Comparison of ENCODE assay signal across 1 cellular context in the genomic region with DNA sequence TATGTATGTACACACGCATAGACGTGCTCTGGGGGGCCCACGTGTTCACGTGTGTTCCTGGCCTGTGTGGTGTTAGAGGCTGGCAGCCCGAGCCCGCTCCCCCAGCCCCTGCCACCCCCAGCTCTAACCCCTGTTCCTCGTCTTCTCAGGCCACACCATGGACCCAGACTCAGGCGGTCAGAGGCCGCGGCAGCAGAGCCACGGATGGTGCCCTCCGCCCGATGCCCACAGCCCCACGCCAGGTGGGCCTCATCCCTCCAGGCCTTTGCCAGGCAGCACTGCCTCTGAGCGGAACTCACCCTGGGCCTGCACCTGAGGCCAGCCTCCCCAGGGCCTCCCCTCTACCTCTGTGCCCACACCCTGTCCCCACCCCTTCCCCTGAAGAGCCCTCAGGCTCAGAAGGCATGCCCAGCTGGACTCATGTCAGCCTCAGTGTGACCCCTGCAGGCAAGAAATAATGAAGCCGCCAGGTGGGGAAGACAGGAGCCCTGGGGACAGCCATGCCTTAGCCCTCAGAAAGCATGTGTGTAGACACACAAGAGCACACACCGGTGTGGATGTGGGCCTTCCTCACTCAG.
TF ChIP-seq lines count a peak whose summit lies in the region.

No MANE protein-coding gene starts in this region.

TF ChIP-seq in Ishikawa, 13 proteins besides CTCF, POLR2A, EP300 and RAD21 (continued from another document):
- TF ChIP-seq, protein P1, sequence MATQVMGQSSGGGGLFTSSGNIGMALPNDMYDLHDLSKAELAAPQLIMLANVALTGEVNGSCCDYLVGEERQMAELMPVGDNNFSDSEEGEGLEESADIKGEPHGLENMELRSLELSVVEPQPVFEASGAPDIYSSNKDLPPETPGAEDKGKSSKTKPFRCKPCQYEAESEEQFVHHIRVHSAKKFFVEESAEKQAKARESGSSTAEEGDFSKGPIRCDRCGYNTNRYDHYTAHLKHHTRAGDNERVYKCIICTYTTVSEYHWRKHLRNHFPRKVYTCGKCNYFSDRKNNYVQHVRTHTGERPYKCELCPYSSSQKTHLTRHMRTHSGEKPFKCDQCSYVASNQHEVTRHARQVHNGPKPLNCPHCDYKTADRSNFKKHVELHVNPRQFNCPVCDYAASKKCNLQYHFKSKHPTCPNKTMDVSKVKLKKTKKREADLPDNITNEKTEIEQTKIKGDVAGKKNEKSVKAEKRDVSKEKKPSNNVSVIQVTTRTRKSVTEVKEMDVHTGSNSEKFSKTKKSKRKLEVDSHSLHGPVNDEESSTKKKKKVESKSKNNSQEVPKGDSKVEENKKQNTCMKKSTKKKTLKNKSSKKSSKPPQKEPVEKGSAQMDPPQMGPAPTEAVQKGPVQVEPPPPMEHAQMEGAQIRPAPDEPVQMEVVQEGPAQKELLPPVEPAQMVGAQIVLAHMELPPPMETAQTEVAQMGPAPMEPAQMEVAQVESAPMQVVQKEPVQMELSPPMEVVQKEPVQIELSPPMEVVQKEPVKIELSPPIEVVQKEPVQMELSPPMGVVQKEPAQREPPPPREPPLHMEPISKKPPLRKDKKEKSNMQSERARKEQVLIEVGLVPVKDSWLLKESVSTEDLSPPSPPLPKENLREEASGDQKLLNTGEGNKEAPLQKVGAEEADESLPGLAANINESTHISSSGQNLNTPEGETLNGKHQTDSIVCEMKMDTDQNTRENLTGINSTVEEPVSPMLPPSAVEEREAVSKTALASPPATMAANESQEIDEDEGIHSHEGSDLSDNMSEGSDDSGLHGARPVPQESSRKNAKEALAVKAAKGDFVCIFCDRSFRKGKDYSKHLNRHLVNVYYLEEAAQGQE (IDR thresholded peaks at IDR 0.05; ENCODE audit: low read depth): no peak
- TF ChIP-seq NFIC (IDR thresholded peaks at IDR 0.05): no peak
